20 cellular contexts compared by ENCODE assay signal in the genomic region with DNA sequence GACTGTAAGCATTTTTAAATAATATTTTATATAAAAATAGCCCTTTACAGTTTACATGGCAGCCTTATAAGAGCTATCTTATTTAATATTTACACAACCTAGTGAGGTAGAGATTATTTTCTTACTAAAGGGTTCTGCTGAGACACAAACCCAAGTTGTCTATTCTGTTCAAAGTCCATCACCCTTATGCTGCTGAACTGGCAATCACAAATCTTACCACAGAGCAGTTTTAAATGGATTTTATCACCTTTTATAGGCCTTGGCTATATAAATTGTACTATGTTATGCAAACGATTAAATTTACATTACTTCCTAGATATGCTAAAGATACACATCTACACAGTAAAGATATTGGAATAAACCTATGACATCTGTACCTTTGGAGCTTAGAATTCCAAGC. TPM values are rescaled to one million over a fixed set of nuclear protein-coding genes. Genes with fewer than 3 reads are reported as not detected.
DNase-seq lines count a peak whose midpoint lies in the region; ATAC-seq, FAIRE-seq and TF ChIP-seq lines count a peak whose summit lies in the region.
"Had no signal": no experiment of that assay in that cellular context is flagged by ENCODE, and none has a peak within 500 bp of the region (broad histone marks: within the 10 kb centered on the region; RNA-seq: fewer than 3 reads in every experiment).

No MANE protein-coding gene starts in this region.

- H3K27ac ChIP-seq in liver (ENCODE audit: low read depth in 1 of 2, low read length in 2 of 2) (peak overlapping the region; percentile 10 to 79), HepG2 (ENCODE audit: extremely low read length, insufficient read depth, low read length) (no peak overlapping the region)
- H3K27ac ChIP-seq: BLaER1 had no signal

- CTCF ChIA-PET in HepG2 (lab: Yijun Ruan, JAX; ENCODE audit: low intra/inter-chr PET ratio, low total read pairs): no interaction called here

- H3K27me3 Mint-ChIP-seq in chondrocyte (ENCODE audit: low read depth): no peaks in the 10 kb centered on the region

- TF ChIP-seq EP300 in HepG2 (IDR thresholded peaks at IDR 0.05; ENCODE audit: low read depth in 2 of 2, low read length in 2 of 2) (no peak), HepG2 (CRISPR knock-in tag; IDR thresholded peaks at IDR 0.05; ENCODE audit: borderline replicate concordance) (no peak)

- H4K20me1 ChIP-seq in HepG2 (ENCODE audit: insufficient read depth, low read length): no peaks in the 10 kb centered on the region
- H4K20me1 ChIP-seq: BLaER1 had no signal

- BruUV-seq in HepG2 (replicated peaks; lab: Mats Ljungman, UMichigan): no TSS peak

- no peak for DNase-seq in HepG2 (ENCODE audit: low spot score)
- peak; percentile 31 for DNase-seq in NCI-H526 treated with DMSO at 0.1 percent for 48 hours (lab: John Stamatoyannopoulos, UW)
- no peak for DNase-seq in left lobe of liver (ENCODE audit: low spot score)
- no peak for DNase-seq in chondrocyte (ENCODE audit: low spot score)
- no peak for DNase-seq in amygdala (lab: John Stamatoyannopoulos, UW)
- DNase-seq in GM03348 (ENCODE audit: low spot score): no peak
- no peak for DNase-seq in NCI-H1694 (lab: John Stamatoyannopoulos, UW)
- DNase-seq: 8988T; CD4-positive, alpha-beta memory T cell; DMS153; DMS79; GDM1; HCEC 1CT; HFFc6 had no signal

- no peaks in the 10 kb centered on the region for H3K9me3 ChIP-seq in liver (ENCODE audit: control insufficient read depth in 4 of 4, low read length in 3 of 4)
- peaks cover 5% of the 10 kb centered on the region; the same call in 1 of the 2 replicates for H3K9me3 ChIP-seq in HepG2 (ENCODE audit: low read length)

- H3K27me3 ChIP-seq in liver (ENCODE audit: control insufficient read depth in 4 of 4, insufficient read depth in 4 of 4, low read length in 3 of 4) (no peaks in the 10 kb centered on the region), HepG2 (ENCODE audit: control insufficient read depth in 1 of 2, insufficient read depth in 2 of 2, low read length in 2 of 2) (no peaks in the 10 kb centered on the region)
- H3K27me3 ChIP-seq: BLaER1 had no signal

- no peaks in the 10 kb centered on the region for H3K36me3 Mint-ChIP-seq in chondrocyte (ENCODE audit: low read depth)
- H3K36me3 Mint-ChIP-seq: CD14-positive monocyte had no signal

- no peak overlapping the region for H3K4me2 ChIP-seq in HepG2 (ENCODE audit: low read depth, low read length)
- H3K4me2 ChIP-seq: BLaER1, GM23338 had no signal

- H3K4me1 ChIP-seq in liver (ENCODE audit: control insufficient read depth in 4 of 4, insufficient read depth in 4 of 4, low read length in 3 of 4) (peaks cover 0 to 12% (median 8%) of the 10 kb centered on the region in 4 donors), HepG2 (ENCODE audit: insufficient read depth, low read length) (peaks cover 13% of the 10 kb centered on the region)
- H3K4me1 ChIP-seq: BLaER1 had no signal

- ATAC-seq in HepG2 (no peak), left lobe of liver (peak; percentile 44)
- ATAC-seq: GM23338 had no signal

- no peak for TF ChIP-seq CTCF in liver (IDR thresholded peaks at IDR 0.05; ENCODE audit: low read depth, low read length, missing input control)
- no peak for TF ChIP-seq CTCF in HepG2 (CRISPR knock-in tag; IDR thresholded peaks at IDR 0.05)
- TF ChIP-seq CTCF in chondrocyte (IDR thresholded peaks at IDR 0.05): no peak

- intact Hi-C loops in HepG2 (cut with micrococcal nuclease; ENCODE audit: unreplicated experiment): no loop called here

- no peak for TF ChIP-seq RAD21 in liver (IDR thresholded peaks at IDR 0.05)
- TF ChIP-seq RAD21 in HepG2 (CRISPR knock-in tag; IDR thresholded peaks at IDR 0.05): no peak

- no peak overlapping the region for H3K4me3 Mint-ChIP-seq in chondrocyte (ENCODE audit: unreplicated experiment)
- H3K4me3 Mint-ChIP-seq: CD14-positive monocyte; CD4-positive, alpha-beta memory T cell; GM23338; HFFc6 had no signal

- POLR2A ChIA-PET in HepG2 (lab: Yijun Ruan, JAX): no interaction called here

- TF ChIP-seq POLR2A in HepG2 (IDR thresholded peaks at IDR 0.05; ENCODE audit: insufficient read depth in 1 of 2, low read depth in 2 of 2, low read length in 2 of 2): no peak

- H3K4me3 ChIP-seq in liver (ENCODE audit: low read depth in 1 of 3, low read length in 3 of 3): no peak overlapping the region
- no peak overlapping the region for H3K4me3 ChIP-seq in HepG2 (replicated peaks in 1 of 3; ENCODE audit: insufficient read depth in 1 of 3, low read depth in 2 of 3, low read length in 3 of 3)
- H3K4me3 ChIP-seq: BLaER1, GM23338 had no signal

- no peak overlapping the region for H2AFZ ChIP-seq in HepG2 (ENCODE audit: low read length)
- H2AFZ ChIP-seq: GM23338 had no signal

- H3K36me3 ChIP-seq in liver (ENCODE audit: control insufficient read depth in 4 of 4, insufficient read depth in 3 of 4, low read depth in 1 of 4, low read length in 3 of 4): no peaks in the 10 kb centered on the region
- no peaks in the 10 kb centered on the region for H3K36me3 ChIP-seq in HepG2 (replicated peaks in 1 of 2; ENCODE audit: control insufficient read depth in 1 of 2, insufficient read depth in 2 of 2, low read length in 2 of 2)
- H3K36me3 ChIP-seq: BLaER1 had no signal

- no peak overlapping the region for H3K27ac Mint-ChIP-seq in chondrocyte (ENCODE audit: unreplicated experiment)
- H3K27ac Mint-ChIP-seq: CD14-positive monocyte; CD4-positive, alpha-beta memory T cell; GM23338; HFFc6 had no signal

- no peaks in the 10 kb centered on the region for H3K9me3 Mint-ChIP-seq in chondrocyte (ENCODE audit: low read depth)

- H3K9ac ChIP-seq in liver (ENCODE audit: low read depth in 1 of 2, low read length in 2 of 2) (peak overlapping the region in 1 of 2 donors; percentile 18), HepG2 (ENCODE audit: insufficient read depth, low read depth, low read length) (no peak overlapping the region)
- H3K9ac ChIP-seq: BLaER1 had no signal

- WGBS in liver: 31% methylated on average over 1 of the region's 1 CpG
- WGBS in HepG2 (ENCODE audit: low lambda C conversion rate): 0% methylated on average over 1 of the region's 1 CpG

- in situ Hi-C loops in HepG2 (cut with HindIII; ENCODE audit: extremely low pct_ligation_motif_present, low pct_unique_long_range_greater_than_20kb): no loop called here

- FAIRE-seq in HepG2 (lab: Jason Lieb, UNC): no peak
- FAIRE-seq: H54, HTR-8/SVneo had no signal

- no peaks in the 10 kb centered on the region for H3K4me1 Mint-ChIP-seq in chondrocyte (ENCODE audit: low read depth)
- H3K4me1 Mint-ChIP-seq: CD14-positive monocyte; CD4-positive, alpha-beta memory T cell; GM23338 had no signal

- no peaks in the 10 kb centered on the region for H3K79me2 ChIP-seq in HepG2 (ENCODE audit: insufficient read depth, low read length)

RNA-seq across cellular contexts. Expression of a gene that starts 40.7 kb away (rescaled TPM):
- total RNA-seq in liver (10 to 100 TPM in 1 of 2 donors, 1 to 10 TPM in 1; 6.6 to 11.4 TPM), HepG2 (2016; rRNA removed; fragmentation: Illumina TruSeq; extraction: Trizol) (25.2 and 30.4 TPM in 2 replicates), left lobe of liver (4.0 TPM), chondrocyte (9.9 to 15.5 TPM (median 10.3 TPM) in 3 replicates)
- polyA plus RNA-seq in liver (1 to 10 TPM; 4.2 to 7.0 TPM), HepG2 (2011; rRNA removed) (4.2 and 5.7 TPM in 2 replicates)
- 2.2 and 3.2 TPM in 2 replicates for total RNA-seq in HepG2 (2016; cell fraction: cytosol; rRNA removed; fragmentation: Illumina TruSeq; extraction: Trizol; ENCODE audit: low read depth)
- total RNA-seq in HepG2 (2016; cell fraction: insoluble cytoplasmic fraction; rRNA removed; fragmentation: Illumina TruSeq; extraction: Trizol): 23.2 and 30.4 TPM in 2 replicates
- 6.4 and 7.0 TPM in 2 replicates for total RNA-seq in HepG2 (2016; cell fraction: membrane; rRNA removed; fragmentation: Illumina TruSeq; extraction: Trizol)
- 21.4 and 22.9 TPM in 2 replicates for total RNA-seq in HepG2 (2016; cell fraction: nucleus; rRNA removed; fragmentation: Illumina TruSeq; extraction: Trizol)
- 2.2 TPM in 2 replicates for polyA plus RNA-seq in HepG2 (2011; cell fraction: cytosol; rRNA removed)
- polyA plus RNA-seq in HepG2 (2011; cell fraction: nucleus; rRNA removed): 4.0 and 4.5 TPM in 2 replicates
- polyA plus RNA-seq in HepG2 (2012): 6.6 and 6.9 TPM in 2 replicates
- polyA plus RNA-seq in HepG2 (2016; cell fraction: cytosol; fragmentation: Illumina TruSeq; extraction: Trizol; ENCODE audit: low read depth): 0.85 and 1.4 TPM in 2 replicates
- polyA plus RNA-seq in HepG2 (2016; cell fraction: insoluble cytoplasmic fraction; fragmentation: Illumina TruSeq; extraction: Trizol; ENCODE audit: low read depth): 20.1 and 23.5 TPM in 2 replicates
- 2.9 and 3.3 TPM in 2 replicates for polyA plus RNA-seq in HepG2 (2016; cell fraction: membrane; fragmentation: Illumina TruSeq; extraction: Trizol; ENCODE audit: low read depth)
- 21.9 and 22.2 TPM in 2 replicates for polyA plus RNA-seq in HepG2 (2016; cell fraction: nucleus; fragmentation: Illumina TruSeq; extraction: Trizol; ENCODE audit: insufficient read depth, low read depth)
- 5.7 and 5.8 TPM in 2 replicates for polyA minus RNA-seq in HepG2 (2011; rRNA and poly(A)+ RNA removed; ENCODE audit: low replicate concordance)
- polyA minus RNA-seq in HepG2 (2011; cell fraction: cytosol; rRNA and poly(A)+ RNA removed): 1.6 and 2.4 TPM in 2 replicates
- polyA minus RNA-seq in HepG2 (2011; cell fraction: nucleus; rRNA and poly(A)+ RNA removed): 13.0 and 14.2 TPM in 2 replicates

RNA-seq across cellular contexts. Expression of a gene that starts 41.3 kb away (rescaled TPM):
- total RNA-seq in liver (1 to 10 TPM; 2.3 to 3.3 TPM), HepG2 (2016; rRNA removed; fragmentation: Illumina TruSeq; extraction: Trizol) (0.10 and 0.11 TPM in 2 replicates), left lobe of liver (1.8 TPM), chondrocyte (6.5 to 10.5 TPM (median 10.3 TPM) in 3 replicates)
- polyA plus RNA-seq in liver (1 to 10 TPM; 1.3 to 2.0 TPM), HepG2 (2011; rRNA removed) (0.01 and 0.03 TPM in 2 replicates)
- 0.10 TPM in 1 of 2 replicates, not detected in the other for total RNA-seq in HepG2 (2016; cell fraction: cytosol; rRNA removed; fragmentation: Illumina TruSeq; extraction: Trizol; ENCODE audit: low read depth)
- total RNA-seq in HepG2 (2016; cell fraction: insoluble cytoplasmic fraction; rRNA removed; fragmentation: Illumina TruSeq; extraction: Trizol): 0.04 and 0.12 TPM in 2 replicates
- total RNA-seq in HepG2 (2016; cell fraction: membrane; rRNA removed; fragmentation: Illumina TruSeq; extraction: Trizol): 0.06 TPM in 1 of 2 replicates, not detected in the other
- not detected in 2 replicates for total RNA-seq in HepG2 (2016; cell fraction: nucleus; rRNA removed; fragmentation: Illumina TruSeq; extraction: Trizol)
- polyA plus RNA-seq in HepG2 (2011; cell fraction: cytosol; rRNA removed): 0.03 TPM in 2 replicates
- not detected in 2 replicates for polyA plus RNA-seq in HepG2 (2011; cell fraction: nucleus; rRNA removed)
- 0.07 TPM in 1 of 2 replicates, not detected in the other for polyA plus RNA-seq in HepG2 (2012)
- 0.03 TPM in 1 of 2 replicates, not detected in the other for polyA plus RNA-seq in HepG2 (2016; cell fraction: cytosol; fragmentation: Illumina TruSeq; extraction: Trizol; ENCODE audit: low read depth)
- 0.09 and 0.12 TPM in 2 replicates for polyA plus RNA-seq in HepG2 (2016; cell fraction: insoluble cytoplasmic fraction; fragmentation: Illumina TruSeq; extraction: Trizol; ENCODE audit: low read depth)
- polyA plus RNA-seq in HepG2 (2016; cell fraction: membrane; fragmentation: Illumina TruSeq; extraction: Trizol; ENCODE audit: low read depth): 0.05 TPM in 1 of 2 replicates, not detected in the other
- polyA plus RNA-seq in HepG2 (2016; cell fraction: nucleus; fragmentation: Illumina TruSeq; extraction: Trizol; ENCODE audit: insufficient read depth, low read depth): 0.14 and 0.20 TPM in 2 replicates
- 4.1 TPM in 1 of 2 replicates, not detected in the other for polyA minus RNA-seq in HepG2 (2011; rRNA and poly(A)+ RNA removed; ENCODE audit: low replicate concordance)
- polyA minus RNA-seq in HepG2 (2011; cell fraction: cytosol; rRNA and poly(A)+ RNA removed): not detected in 2 replicates
- 0.12 TPM in 1 of 2 replicates, not detected in the other for polyA minus RNA-seq in HepG2 (2011; cell fraction: nucleus; rRNA and poly(A)+ RNA removed)
- polyA plus RNA-seq: CD14-positive monocyte had no signal
